In the genomic region with DNA sequence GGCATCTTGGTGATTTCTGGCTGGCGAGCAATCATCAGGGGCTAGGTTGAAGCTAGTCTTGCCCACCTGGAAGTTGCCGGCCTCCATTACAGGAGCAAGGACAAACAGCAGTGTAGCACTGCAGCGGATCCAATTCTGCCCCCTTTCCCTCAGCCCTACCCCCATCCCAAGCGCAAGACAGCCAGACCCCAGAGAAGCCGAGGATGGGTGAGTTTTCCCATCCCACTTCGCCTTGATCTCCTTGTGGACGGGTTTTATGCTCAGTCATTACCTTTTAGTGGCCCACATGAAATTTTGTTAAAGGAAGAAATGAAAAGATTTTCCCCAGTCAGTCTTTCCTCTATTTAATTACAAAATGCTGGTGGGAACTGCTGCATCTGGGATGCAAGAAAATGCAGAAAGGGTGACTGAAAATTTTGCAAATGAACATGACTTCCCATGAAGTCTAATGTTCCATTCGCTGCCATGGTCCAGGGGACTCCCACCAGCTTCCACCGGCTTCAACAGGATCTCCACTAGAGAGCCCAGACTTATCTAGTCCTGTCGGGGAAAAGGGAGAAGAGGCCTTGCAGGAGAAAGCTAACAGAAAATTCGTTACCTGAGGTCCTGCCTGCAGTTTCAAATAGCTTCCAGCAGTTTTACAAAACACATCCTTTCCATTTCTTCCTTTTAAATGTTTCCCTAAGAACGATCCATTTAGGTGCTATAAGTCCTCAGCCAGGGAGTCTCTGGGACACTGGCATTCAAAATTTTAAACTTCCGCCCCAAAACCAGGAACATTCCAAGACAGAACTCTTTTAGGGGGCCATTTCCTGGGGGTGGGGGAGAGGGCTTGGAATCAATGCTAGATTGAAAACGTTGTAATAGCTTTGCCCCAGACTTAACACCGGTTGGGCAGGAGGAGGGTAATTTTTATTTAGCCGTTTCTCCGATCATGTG, we compare ENCODE assay signal across 1 cellular context.
TF ChIP-seq lines count a peak whose summit lies in the region.

No MANE protein-coding gene starts in this region.

TF ChIP-seq in HepG2, 621 proteins besides CTCF, POLR2A, EP300 and RAD21:
- TF ChIP-seq EZH2 (conservative IDR thresholded peaks at IDR 0.05; ENCODE audit: low read depth, low read length): 0 out of 2 replicates have a peak, but pooled peaks have one; percentile 56
- TF ChIP-seq CBX2 (IDR thresholded peaks at IDR 0.05; ENCODE audit: low read depth, low read length): 0 out of 2 replicates have a peak, but pooled peaks have one; percentile 48
- TF ChIP-seq CBX2 (CRISPR knock-in tag; IDR thresholded peaks at IDR 0.05; ENCODE audit: low read depth): no peak
- TF ChIP-seq, protein P1, sequence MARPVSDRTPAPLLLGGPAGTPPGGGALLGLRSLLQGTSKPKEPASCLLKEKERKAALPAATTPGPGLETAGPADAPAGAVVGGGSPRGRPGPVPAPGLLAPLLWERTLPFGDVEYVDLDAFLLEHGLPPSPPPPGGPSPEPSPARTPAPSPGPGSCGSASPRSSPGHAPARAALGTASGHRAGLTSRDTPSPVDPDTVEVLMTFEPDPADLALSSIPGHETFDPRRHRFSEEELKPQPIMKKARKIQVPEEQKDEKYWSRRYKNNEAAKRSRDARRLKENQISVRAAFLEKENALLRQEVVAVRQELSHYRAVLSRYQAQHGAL (CRISPR knock-in tag; IDR thresholded peaks at IDR 0.05; ENCODE audit: not compliant biosample characterization): no peak
- no peak for TF ChIP-seq SUZ12 (IDR thresholded peaks at IDR 0.05; ENCODE audit: low read depth, low read length)
TF ChIP-seq in HepG2: peak in this region for 2.
